Comparison of ENCODE assay signal across 1 cellular context in genomic region chr19:51327066-51327985, GRCh38.
TF ChIP-seq lines count a peak whose summit lies in the region.

No MANE protein-coding gene starts in this region.

TF ChIP-seq in GM23338, 12 proteins besides CTCF, POLR2A, EP300 and RAD21 (continued from another document):
- TF ChIP-seq ZNF462 (CRISPR knock-in tag; IDR thresholded peaks at IDR 0.05), result no peak
- TF ChIP-seq REST (IDR thresholded peaks at IDR 0.05; ENCODE audit: unreplicated experiment), result peak; percentile 36
- TF ChIP-seq ZNF114 (CRISPR knock-in tag; IDR thresholded peaks at IDR 0.05), result no peak
- TF ChIP-seq STAT1 (IDR thresholded peaks at IDR 0.05; ENCODE audit: unreplicated experiment), result no peak
- TF ChIP-seq POLR2AphosphoS5 (IDR thresholded peaks at IDR 0.05; ENCODE audit: low read depth), result peak; percentile 73
- no peak for TF ChIP-seq JUNB (IDR thresholded peaks at IDR 0.05; ENCODE audit: unreplicated experiment)
- TF ChIP-seq CREB1 (CRISPR knock-in tag; IDR thresholded peaks at IDR 0.05; ENCODE audit: low read depth), result peak; percentile 47; the same call in 1 of the 2 replicates
- no peak for TF ChIP-seq ETS1 (IDR thresholded peaks at IDR 0.05)
- no peak for TF ChIP-seq EZH2phosphoT487 (IDR thresholded peaks at IDR 0.05; ENCODE audit: unreplicated experiment)
